In the genomic region with DNA sequence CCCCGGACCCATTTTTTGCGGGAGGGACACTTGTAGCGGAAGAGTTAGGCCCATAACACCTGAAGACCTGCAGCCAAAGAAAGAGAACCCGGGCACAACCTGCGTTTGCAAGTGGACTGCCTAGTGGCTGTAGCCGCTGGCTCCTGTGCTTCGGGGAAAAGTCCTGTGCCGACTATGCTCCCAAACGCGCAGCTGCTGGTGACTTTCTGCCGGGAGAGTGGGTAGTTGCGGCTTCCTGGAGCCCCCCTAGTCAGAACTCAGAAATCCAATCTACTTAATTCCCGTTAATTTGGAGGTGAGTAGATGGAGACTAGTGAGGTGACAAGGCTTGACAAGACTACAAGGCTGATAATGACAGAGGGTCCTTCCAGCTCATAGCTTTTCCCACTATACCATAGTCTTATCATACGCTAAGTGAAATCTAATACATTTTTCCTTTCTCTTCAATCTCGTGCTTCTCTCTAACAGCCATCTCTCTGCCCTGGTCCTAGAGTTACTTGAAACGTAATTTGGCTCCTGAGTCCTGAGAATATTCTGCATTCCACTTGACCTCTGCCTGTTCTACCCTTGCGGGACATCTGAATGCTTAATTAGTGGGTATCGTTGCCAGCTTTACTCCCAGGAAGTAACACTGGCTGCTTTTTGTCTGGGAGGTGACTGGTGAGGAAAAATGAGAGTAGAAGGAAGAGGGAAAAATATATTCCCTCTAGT, we compare ENCODE assay signal across 1 cellular context.
TF ChIP-seq lines count a peak whose summit lies in the region.

No MANE protein-coding gene starts in this region.

TF ChIP-seq in GM12878, 131 proteins besides CTCF, POLR2A, EP300 and RAD21 (continued from another document):
- TF ChIP-seq, protein P1, sequence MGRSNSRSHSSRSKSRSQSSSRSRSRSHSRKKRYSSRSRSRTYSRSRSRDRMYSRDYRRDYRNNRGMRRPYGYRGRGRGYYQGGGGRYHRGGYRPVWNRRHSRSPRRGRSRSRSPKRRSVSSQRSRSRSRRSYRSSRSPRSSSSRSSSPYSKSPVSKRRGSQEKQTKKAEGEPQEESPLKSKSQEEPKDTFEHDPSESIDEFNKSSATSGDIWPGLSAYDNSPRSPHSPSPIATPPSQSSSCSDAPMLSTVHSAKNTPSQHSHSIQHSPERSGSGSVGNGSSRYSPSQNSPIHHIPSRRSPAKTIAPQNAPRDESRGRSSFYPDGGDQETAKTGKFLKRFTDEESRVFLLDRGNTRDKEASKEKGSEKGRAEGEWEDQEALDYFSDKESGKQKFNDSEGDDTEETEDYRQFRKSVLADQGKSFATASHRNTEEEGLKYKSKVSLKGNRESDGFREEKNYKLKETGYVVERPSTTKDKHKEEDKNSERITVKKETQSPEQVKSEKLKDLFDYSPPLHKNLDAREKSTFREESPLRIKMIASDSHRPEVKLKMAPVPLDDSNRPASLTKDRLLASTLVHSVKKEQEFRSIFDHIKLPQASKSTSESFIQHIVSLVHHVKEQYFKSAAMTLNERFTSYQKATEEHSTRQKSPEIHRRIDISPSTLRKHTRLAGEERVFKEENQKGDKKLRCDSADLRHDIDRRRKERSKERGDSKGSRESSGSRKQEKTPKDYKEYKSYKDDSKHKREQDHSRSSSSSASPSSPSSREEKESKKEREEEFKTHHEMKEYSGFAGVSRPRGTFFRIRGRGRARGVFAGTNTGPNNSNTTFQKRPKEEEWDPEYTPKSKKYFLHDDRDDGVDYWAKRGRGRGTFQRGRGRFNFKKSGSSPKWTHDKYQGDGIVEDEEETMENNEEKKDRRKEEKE (IDR thresholded peaks at IDR 0.05) = no peak
- no peak for TF ChIP-seq IKZF1 (conservative IDR thresholded peaks at IDR 0.05)
- peak; percentile 11 for TF ChIP-seq SMAD5 (IDR thresholded peaks at IDR 0.05; ENCODE audit: low read depth)
- TF ChIP-seq IRF4 (IDR thresholded peaks at IDR 0.05; ENCODE audit: low read depth, low read length) = no peak; the same call in 1 of the 2 replicates
